30 cellular contexts compared by ENCODE assay signal in genomic region chr2:239186958-239187357, GRCh38.
A peak's percentile ranks its signal among the peaks of the same experiment; 100 is the strongest.
DNase-seq lines count a peak whose midpoint lies in the region; ATAC-seq and TF ChIP-seq lines count a peak whose summit lies in the region.
"Had no signal": no experiment of that assay in that cellular context is flagged by ENCODE, and none has a peak within 500 bp of the region (broad histone marks: within the 10 kb centered on the region; RNA-seq: fewer than 3 reads in every experiment).

No MANE protein-coding gene starts in this region.

- peaks cover 52% of the 10 kb centered on the region for H3K36me3 ChIP-seq in IMR-90 (ENCODE audit: control insufficient read depth, insufficient read depth, low read length)

- no peak overlapping the region for H3K4me2 ChIP-seq in IMR-90 (ENCODE audit: low read depth, low read length)
- H3K4me2 ChIP-seq: GM23338, hepatocyte had no signal

- in situ Hi-C loops in IMR-90 (cut with MboI; ENCODE audit: low sequenced_read_pairs): no loop called here

- H2BK5ac ChIP-seq in IMR-90 (ENCODE audit: low read depth, low read length, poor library complexity, severe bottlenecking): no peak overlapping the region

- no peak overlapping the region for H4K8ac ChIP-seq in IMR-90 (ENCODE audit: low read depth in 2 of 2, low read length in 2 of 2)

- no peak overlapping the region for H3K18ac ChIP-seq in IMR-90 (ENCODE audit: low read depth, low read length)

- no peak overlapping the region for H2AFZ ChIP-seq in IMR-90 (replicated peaks; ENCODE audit: low read length, poor library complexity)
- H2AFZ ChIP-seq: GM23338, hepatocyte, parathyroid adenoma had no signal

- ATAC-seq in IMR-90 (ENCODE audit: low read depth) (no peak), left lobe of liver (no peak), sciatic nerve (no peak)
- ATAC-seq: GM23338 had no signal

- no peaks in the 10 kb centered on the region for H3K79me1 ChIP-seq in IMR-90 (ENCODE audit: low read depth in 1 of 2, low read length in 2 of 2)

- no peaks in the 10 kb centered on the region for H3K9me3 Mint-ChIP-seq in activated CD4-positive, alpha-beta memory T cell treated with anti-CD3 and anti-CD28 coated beads for 36 hours
- H3K9me3 Mint-ChIP-seq in activated CD4-positive, alpha-beta memory T cell treated with anti-CD3 and anti-CD28 coated beads, Interleukin-2, amount 10 ng/mL, durations not matched to agents 7 days and 5 days: peaks cover 2% of the 10 kb centered on the region
- H3K9me3 Mint-ChIP-seq: activated naive CD4-positive, alpha-beta T cell treated with anti-CD3 and anti-CD28 coated beads, Interleukin-2, amount 50 U/mL, for 24 hours; activated T-helper 1 cell treated with anti-CD3 and anti-CD28 coated beads, Interleukin-12 subunit alpha, Interleukin-12 subunit beta, Interleukin-2, Interleukin-4 antibody, amounts not matched to agents 30 ng/mL and 10 ng/mL and 1 ng/mL, durations not matched to agents 14 hours and 24 hours and 36 hours; CD4-positive, alpha-beta memory T cell; nephron had no signal

- no peak for TF ChIP-seq CTCF in IMR-90 (conservative IDR thresholded peaks at IDR 0.05; ENCODE audit: low read depth, low read length)

- peaks cover 5% of the 10 kb centered on the region for H3K4me1 Mint-ChIP-seq in activated CD4-positive, alpha-beta memory T cell treated with anti-CD3 and anti-CD28 coated beads for 36 hours (ENCODE audit: low read depth)
- peaks cover 3% of the 10 kb centered on the region for H3K4me1 Mint-ChIP-seq in activated CD4-positive, alpha-beta memory T cell treated with anti-CD3 and anti-CD28 coated beads, Interleukin-2, amount 10 ng/mL, durations not matched to agents 7 days and 5 days
- H3K4me1 Mint-ChIP-seq: CD4-positive, alpha-beta memory T cell had no signal

- no peaks in the 10 kb centered on the region for H3K4me1 ChIP-seq in IMR-90 (ENCODE audit: control insufficient read depth, insufficient read depth, low read length)
- H3K4me1 ChIP-seq: esophagus squamous epithelium, left lung, parathyroid adenoma, Peyer's patch had no signal

- H2AK5ac ChIP-seq in IMR-90 (ENCODE audit: low read depth, low read length): no peak overlapping the region

- no peak for TF ChIP-seq RAD21 in IMR-90 (IDR thresholded peaks at IDR 0.05; ENCODE audit: low read length)

- no peak overlapping the region for H4K91ac ChIP-seq in IMR-90 (ENCODE audit: insufficient read depth, low read depth, low read length)

- H3K27me3 Mint-ChIP-seq in activated CD4-positive, alpha-beta memory T cell treated with anti-CD3 and anti-CD28 coated beads for 36 hours: no peaks in the 10 kb centered on the region
- no peaks in the 10 kb centered on the region for H3K27me3 Mint-ChIP-seq in activated CD4-positive, alpha-beta memory T cell treated with anti-CD3 and anti-CD28 coated beads, Interleukin-2, amount 10 ng/mL, durations not matched to agents 7 days and 5 days
- H3K27me3 Mint-ChIP-seq: activated naive CD4-positive, alpha-beta T cell treated with anti-CD3 and anti-CD28 coated beads, Interleukin-2, amount 50 U/mL, for 24 hours; CD4-positive, alpha-beta memory T cell had no signal

- H3K9ac ChIP-seq in IMR-90 (ENCODE audit: low read depth, low read length): no peak overlapping the region
- H3K9ac ChIP-seq: parathyroid adenoma had no signal

- no peak overlapping the region for H3K4ac ChIP-seq in IMR-90 (ENCODE audit: low read depth, low read length)

- H4K5ac ChIP-seq in IMR-90 (ENCODE audit: low read depth, low read length): no peak overlapping the region

- no TSS peak for BruUV-seq in IMR-90 (replicated peaks; lab: Mats Ljungman, UMichigan)

- POLR2A ChIA-PET in activated CD4-positive, alpha-beta memory T cell treated with anti-CD3 and anti-CD28 coated beads for 36 hours (lab: Charles Lee): no interaction called here
- POLR2A ChIA-PET in activated CD4-positive, alpha-beta memory T cell treated with anti-CD3 and anti-CD28 coated beads, Interleukin-2, amount 10 ng/mL, durations not matched to agents 7 days and 5 days (lab: Charles Lee): no interaction called here
- POLR2A ChIA-PET in IMR-90 (lab: Charles Lee; ENCODE audit: unreplicated experiment): no interaction called here
- POLR2A ChIA-PET in HEK293T (lab: Yijun Ruan, JAX): no interaction called here

- CTCF ChIA-PET in activated CD4-positive, alpha-beta memory T cell treated with anti-CD3 and anti-CD28 coated beads for 36 hours (lab: Charles Lee): no interaction called here
- CTCF ChIA-PET in activated CD4-positive, alpha-beta memory T cell treated with anti-CD3 and anti-CD28 coated beads, Interleukin-2, amount 10 ng/mL, durations not matched to agents 7 days and 5 days (lab: Charles Lee): no interaction called here
- CTCF ChIA-PET in IMR-90 (lab: Yijun Ruan, JAX): no interaction called here
- CTCF ChIA-PET in HEK293T (lab: Yijun Ruan, JAX): no interaction called here

- peaks cover 9% of the 10 kb centered on the region for H3K9me3 ChIP-seq in IMR-90 (ENCODE audit: control insufficient read depth, insufficient read depth, low read length)
- H3K9me3 ChIP-seq: Peyer's patch had no signal

- H3K27ac ChIP-seq in IMR-90 (ENCODE audit: insufficient read depth, low read length): no peak overlapping the region
- H3K27ac ChIP-seq: esophagus squamous epithelium, hepatocyte, left lung, parathyroid adenoma, Peyer's patch, VCaP had no signal

- no peaks in the 10 kb centered on the region for H3K27me3 ChIP-seq in IMR-90 (ENCODE audit: control insufficient read depth, insufficient read depth, low read length)
- H3K27me3 ChIP-seq: esophagus squamous epithelium, hepatocyte, left lung, Peyer's patch had no signal

- no peak for TF ChIP-seq POLR2A in IMR-90 (IDR thresholded peaks at IDR 0.05; ENCODE audit: low read depth, low read length)

- WGBS in IMR-90 (ENCODE audit: extremely low coverage in 2 of 2, insufficient read length in 1 of 2), 2 experiments: 94% methylated on average over 8 of the region's 13 CpGs; no CpG with 5 or more reads in 1 of the 2 experiments

- no peak overlapping the region for H2BK120ac ChIP-seq in IMR-90 (ENCODE audit: low read depth, low read length)

- intact Hi-C loops in activated CD4-positive, alpha-beta memory T cell treated with anti-CD3 and anti-CD28 coated beads for 36 hours (cut with micrococcal nuclease): no loop called here
- intact Hi-C loops in IMR-90 (cut with micrococcal nuclease) (no loop called here), sciatic nerve (cut with DNase I) (no loop called here)

- H3K4me3 Mint-ChIP-seq in activated CD4-positive, alpha-beta memory T cell treated with anti-CD3 and anti-CD28 coated beads for 36 hours: no peak overlapping the region
- H3K4me3 Mint-ChIP-seq in activated CD4-positive, alpha-beta memory T cell treated with anti-CD3 and anti-CD28 coated beads, Interleukin-2, amount 10 ng/mL, durations not matched to agents 7 days and 5 days: no peak overlapping the region
- H3K4me3 Mint-ChIP-seq: activated naive CD4-positive, alpha-beta T cell treated with anti-CD3 and anti-CD28 coated beads, Interleukin-2, amount 50 U/mL, for 24 hours; activated T-helper 1 cell treated with anti-CD3 and anti-CD28 coated beads, Interleukin-12 subunit alpha, Interleukin-12 subunit beta, Interleukin-2, Interleukin-4 antibody, amounts not matched to agents 30 ng/mL and 10 ng/mL and 1 ng/mL, durations not matched to agents 14 hours and 24 hours and 36 hours; CD4-positive, alpha-beta memory T cell; GM23338; nephron had no signal

- no peak overlapping the region for H3K4me3 ChIP-seq in IMR-90 (ENCODE audit: insufficient read depth, low read depth, low read length)
- H3K4me3 ChIP-seq: esophagus squamous epithelium, GM23338, hepatocyte, left lung, Peyer's patch had no signal

- no peak overlapping the region for H3K56ac ChIP-seq in IMR-90 (ENCODE audit: extremely low read depth, insufficient read depth, low read length)

- peak; percentile 5 for DNase-seq in activated CD4-positive, alpha-beta memory T cell treated with anti-CD3 and anti-CD28 coated beads for 36 hours
- no peak for DNase-seq in activated CD4-positive, alpha-beta memory T cell treated with anti-CD3 and anti-CD28 coated beads, Interleukin-2, amount 10 ng/mL, durations not matched to agents 7 days and 5 days
- no peak for DNase-seq in IMR-90
- DNase-seq in left lobe of liver (ENCODE audit: low spot score): peak; percentile 29
- peak; percentile 35 for DNase-seq in sciatic nerve (ENCODE audit: low spot score)
- DNase-seq in AG08396 (ENCODE audit: low spot score): no peak
- DNase-seq in GM19238 (ENCODE audit: insufficient read length, low spot score): no peak
- DNase-seq in HEK293T (ENCODE audit: extremely low spot score): no peak
- DNase-seq: 8988T; activated CD4-positive, alpha-beta T cell treated with anti-CD3 and anti-CD28 coated beads for 4 hours; CD4-positive, alpha-beta memory T cell; cortex of kidney; DMS153; esophagus squamous epithelium; foreskin melanocyte; NCI-H187 treated with DMSO at 0.1 percent for 48 hours; NCI-H69; SHP77 treated with DMSO at 0.1 percent for 48 hours; stimulated activated CD4-positive, alpha-beta T cell treated with anti-CD3 and anti-CD28 coated beads, Interleukin-15, amount 100 ng/mL, for 24 hours; stimulated activated naive CD4-positive, alpha-beta T cell treated with Interleukin-2 at 50 U/mL for 16 hours; T-helper 9 cell had no signal

- no peaks in the 10 kb centered on the region; the same call in 1 of the 2 replicates for H4K20me1 ChIP-seq in IMR-90 (ENCODE audit: insufficient read depth, low read length)

- H2BK15ac ChIP-seq in IMR-90 (ENCODE audit: low read depth, low read length): no peak overlapping the region

- peak overlapping the region; percentile 16 for H2AK9ac ChIP-seq in IMR-90 (replicated peaks; ENCODE audit: low read depth, low read length, poor library complexity)

- H2BK20ac ChIP-seq in IMR-90 (ENCODE audit: low read depth, low read length): no peak overlapping the region

- dilution Hi-C loops in IMR-90 (cut with HindIII; ENCODE audit: low sequenced_read_pairs, unreplicated experiment): no loop called here

- H3K27ac Mint-ChIP-seq in activated CD4-positive, alpha-beta memory T cell treated with anti-CD3 and anti-CD28 coated beads for 36 hours: no peak overlapping the region
- no peak overlapping the region for H3K27ac Mint-ChIP-seq in activated CD4-positive, alpha-beta memory T cell treated with anti-CD3 and anti-CD28 coated beads, Interleukin-2, amount 10 ng/mL, durations not matched to agents 7 days and 5 days
- H3K27ac Mint-ChIP-seq: activated naive CD4-positive, alpha-beta T cell treated with anti-CD3 and anti-CD28 coated beads, Interleukin-2, amount 50 U/mL, for 24 hours; activated T-helper 1 cell treated with anti-CD3 and anti-CD28 coated beads, Interleukin-12 subunit alpha, Interleukin-12 subunit beta, Interleukin-2, Interleukin-4 antibody, amounts not matched to agents 30 ng/mL and 10 ng/mL and 1 ng/mL, durations not matched to agents 14 hours and 24 hours and 36 hours; GM23338; nephron had no signal

- peaks cover 22% of the 10 kb centered on the region for H3K36me3 Mint-ChIP-seq in activated CD4-positive, alpha-beta memory T cell treated with anti-CD3 and anti-CD28 coated beads for 36 hours
- peaks cover 59% of the 10 kb centered on the region for H3K36me3 Mint-ChIP-seq in activated CD4-positive, alpha-beta memory T cell treated with anti-CD3 and anti-CD28 coated beads, Interleukin-2, amount 10 ng/mL, durations not matched to agents 7 days and 5 days (ENCODE audit: low read depth)

- no peak overlapping the region for H3K14ac ChIP-seq in IMR-90 (replicated peaks; ENCODE audit: low read depth, low read length)

- H3K23ac ChIP-seq in IMR-90 (ENCODE audit: low read depth, low read length): no peak overlapping the region

- no peaks in the 10 kb centered on the region; the same call in 1 of the 2 replicates for H3K9me1 ChIP-seq in IMR-90 (ENCODE audit: insufficient read depth, low read length)

Comparison
In these comparisons a context has a peak if more than half of its experiments do, and no peak if none do; other contexts are left out.
1. DNase-seq: peak in activated CD4-positive, alpha-beta memory T cell treated with anti-CD3 and anti-CD28 coated beads for 36 hours (single experiment), left lobe of liver (single experiment) and sciatic nerve (single experiment); none in activated CD4-positive, alpha-beta memory T cell treated with anti-CD3 and anti-CD28 coated beads, Interleukin-2, amount 10 ng/mL, durations not matched to agents 7 days and 5 days (single experiment), IMR-90 (single experiment), AG08396 (single experiment), GM19238 (single experiment) and HEK293T (single experiment).